ENCODE assay signal across 10 cellular contexts in genomic region chr7:103613655-103614642, GRCh38.
DNase-seq lines count a peak whose midpoint lies in the region; ATAC-seq and TF ChIP-seq lines count a peak whose summit lies in the region.
"Had no signal": no experiment of that assay in that cellular context is flagged by ENCODE, and none has a peak within 500 bp of the region (broad histone marks: within the 10 kb centered on the region; RNA-seq: fewer than 3 reads in every experiment).

No MANE protein-coding gene starts in this region.

- peak; percentile 23 for DNase-seq in Daoy (ENCODE audit: low read depth)
- DNase-seq in amniotic epithelial cell (ENCODE audit: low read depth): peak; percentile 9
- no peak for DNase-seq in left lobe of liver (ENCODE audit: low spot score)
- no peak for DNase-seq in activated T-cell treated with anti-CD3 and anti-CD28 coated beads, Interleukin-2, amount 50 U/mL, for 24 hours
- no peak for DNase-seq in dorsolateral prefrontal cortex
- DNase-seq in tibial artery: no peak
- DNase-seq: activated CD4-positive, alpha-beta T cell treated with anti-CD3 and anti-CD28 coated beads, Interleukin-2, amount 10 ng/mL, durations not matched to agents 7 days and 5 days; heart right ventricle had no signal

- no peak overlapping the region for H3K4me2 ChIP-seq in Loucy (ENCODE audit: low read depth, low read length, poor library complexity, severe bottlenecking)

- peaks cover 10% of the 10 kb centered on the region for H3K27me3 Mint-ChIP-seq in activated T-cell treated with anti-CD3 and anti-CD28 coated beads, Interleukin-2, amount 50 U/mL, for 24 hours

- H3K27ac ChIP-seq in dorsolateral prefrontal cortex: peak overlapping the region in 1 of 59 donors; percentile 5
- no peak overlapping the region for H3K27ac ChIP-seq in tibial artery
- H3K27ac ChIP-seq: adrenal gland, heart right ventricle had no signal

- H3K9me3 Mint-ChIP-seq in activated T-cell treated with anti-CD3 and anti-CD28 coated beads, Interleukin-2, amount 50 U/mL, for 24 hours: no peaks in the 10 kb centered on the region
- H3K9me3 Mint-ChIP-seq: activated CD4-positive, alpha-beta T cell treated with anti-CD3 and anti-CD28 coated beads, Interleukin-2, amount 10 ng/mL, durations not matched to agents 7 days and 5 days had no signal

- no peak overlapping the region for H3K27ac Mint-ChIP-seq in activated T-cell treated with anti-CD3 and anti-CD28 coated beads, Interleukin-2, amount 50 U/mL, for 24 hours
- H3K27ac Mint-ChIP-seq: activated CD4-positive, alpha-beta T cell treated with anti-CD3 and anti-CD28 coated beads, Interleukin-2, amount 10 ng/mL, durations not matched to agents 7 days and 5 days had no signal

- H3K36me3 ChIP-seq in Loucy (ENCODE audit: insufficient read depth, low read length): no peaks in the 10 kb centered on the region
- H3K36me3 ChIP-seq in tibial artery: no peaks in the 10 kb centered on the region
- H3K36me3 ChIP-seq: adrenal gland, heart right ventricle had no signal

- no peaks in the 10 kb centered on the region for H4K20me1 ChIP-seq in Loucy (ENCODE audit: insufficient read depth, low read length, poor library complexity, severe bottlenecking)

- peak; percentile 53 for ATAC-seq in left lobe of liver

- H3K79me2 ChIP-seq in Loucy (ENCODE audit: insufficient read depth, low read length): no peaks in the 10 kb centered on the region

- H3K4me1 ChIP-seq in Loucy (ENCODE audit: insufficient read depth, low read length, poor library complexity, severe bottlenecking) (no peaks in the 10 kb centered on the region), tibial artery (no peaks in the 10 kb centered on the region)

- TF ChIP-seq CTCF in Loucy (conservative IDR thresholded peaks at IDR 0.05; ENCODE audit: low read length): peak; percentile 42
- TF ChIP-seq CTCF in dorsolateral prefrontal cortex (IDR thresholded peaks at IDR 0.05 in 54 of 56, conservative IDR thresholded peaks at IDR 0.05 in 2 of 56; ENCODE audit: low read depth in 1 of 56, partially characterized antibody in 56 of 56): no peak
- TF ChIP-seq CTCF in tibial artery (IDR thresholded peaks at IDR 0.05): no peak

- H3K27me3 ChIP-seq in Loucy (ENCODE audit: insufficient read depth, low read length, poor library complexity, severe bottlenecking) (no peaks in the 10 kb centered on the region), dorsolateral prefrontal cortex (no peaks in the 10 kb centered on the region), tibial artery (no peaks in the 10 kb centered on the region)
- H3K27me3 ChIP-seq: adrenal gland, heart right ventricle had no signal

- H3K9me3 ChIP-seq in Loucy (ENCODE audit: insufficient read depth, low read depth, low read length): no peaks in the 10 kb centered on the region
- no peaks in the 10 kb centered on the region for H3K9me3 ChIP-seq in tibial artery
- H3K9me3 ChIP-seq: adrenal gland, heart right ventricle had no signal

- H3K4me1 Mint-ChIP-seq in activated T-cell treated with anti-CD3 and anti-CD28 coated beads, Interleukin-2, amount 50 U/mL, for 24 hours (ENCODE audit: low read depth): no peaks in the 10 kb centered on the region
- H3K4me1 Mint-ChIP-seq: activated CD4-positive, alpha-beta T cell treated with anti-CD3 and anti-CD28 coated beads, Interleukin-2, amount 10 ng/mL, durations not matched to agents 7 days and 5 days had no signal

- H3K36me3 Mint-ChIP-seq in activated T-cell treated with anti-CD3 and anti-CD28 coated beads, Interleukin-2, amount 50 U/mL, for 24 hours (ENCODE audit: low read depth): no peaks in the 10 kb centered on the region

- H3F3A ChIP-seq in Loucy (ENCODE audit: low read depth): no peaks in the 10 kb centered on the region

- H3K4me3 ChIP-seq in Loucy (ENCODE audit: low read length, poor library complexity, severe bottlenecking) (no peak overlapping the region), dorsolateral prefrontal cortex (no peak overlapping the region), tibial artery (no peak overlapping the region)
- H3K4me3 ChIP-seq: adrenal gland, heart right ventricle had no signal

- H3K4me3 Mint-ChIP-seq in activated T-cell treated with anti-CD3 and anti-CD28 coated beads, Interleukin-2, amount 50 U/mL, for 24 hours: no peak overlapping the region
- H3K4me3 Mint-ChIP-seq: activated CD4-positive, alpha-beta T cell treated with anti-CD3 and anti-CD28 coated beads, Interleukin-2, amount 10 ng/mL, durations not matched to agents 7 days and 5 days had no signal

- H3K9ac ChIP-seq in Loucy (ENCODE audit: low read depth, low read length, poor library complexity, severe bottlenecking): no peak overlapping the region

- no peak overlapping the region for H2AFZ ChIP-seq in Loucy (ENCODE audit: low read length)

- intact Hi-C loops in dorsolateral prefrontal cortex (cut with DNase I): no loop called here
- intact Hi-C loops in tibial artery (cut with DNase I; ENCODE audit: low total_unique reads): no loop called here

- H3K9me2 ChIP-seq in Loucy (replicated peaks; ENCODE audit: low read depth, low read length): no peaks in the 10 kb centered on the region

Comparison
In these comparisons a context has a peak if more than half of its experiments do, and no peak if none do; other contexts are left out.
1. DNase-seq: peak in Daoy (single experiment) and amniotic epithelial cell (single experiment); none in left lobe of liver (single experiment), activated T-cell treated with anti-CD3 and anti-CD28 coated beads, Interleukin-2, amount 50 U/mL, for 24 hours (single experiment), dorsolateral prefrontal cortex (0 of 10) and tibial artery (0 of 2).